In genomic region chr13:47853236-47853635, GRCh38 we compare ENCODE assay signal across 33 cellular contexts.
DNase-seq lines count a peak whose midpoint lies in the region; ATAC-seq, FAIRE-seq and TF ChIP-seq lines count a peak whose summit lies in the region.
"Had no signal": no experiment of that assay in that cellular context is flagged by ENCODE, and none has a peak within 500 bp of the region (broad histone marks: within the 10 kb centered on the region; RNA-seq: fewer than 3 reads in every experiment).

No MANE protein-coding gene starts in this region.

- ATAC-seq in GM19463 (IDR thresholded peaks at IDR 0.05; ENCODE audit: unreplicated experiment) (no peak), GM21360 (IDR thresholded peaks at IDR 0.05; ENCODE audit: unreplicated experiment) (no peak), upper lobe of left lung (ENCODE audit: low FRiP score in 2 of 2) (no peak)
- ATAC-seq: activated CD4-positive, alpha-beta T cell treated with anti-CD3 and anti-CD28 coated beads for 36 hours; activated T-helper 17 cell treated with anti-CD3 and anti-CD28 coated beads, Interleukin-2, amount 50 U/mL, for 72 hours; heart left ventricle; lower lobe of right lung; naive thymus-derived CD8-positive, alpha-beta T cell; right lobe of liver had no signal

- no peak overlapping the region for H3K4me3 ChIP-seq in AG09309 (ENCODE audit: control insufficient read depth, low read depth, low read length)
- no peak overlapping the region for H3K4me3 ChIP-seq in astrocyte of the cerebellum (ENCODE audit: low read depth, low read length)
- no peak overlapping the region for H3K4me3 ChIP-seq in small intestine (ENCODE audit: low read depth in 1 of 2, low read length in 2 of 2)
- no peak overlapping the region for H3K4me3 ChIP-seq in upper lobe of left lung
- H3K4me3 ChIP-seq: BLaER1, HAP-1, heart left ventricle, lower lobe of right lung, prostate gland, right lobe of liver, tibial nerve had no signal

- H3K27me3 ChIP-seq in small intestine (ENCODE audit: control insufficient read depth in 2 of 2, insufficient read depth in 2 of 2, low read length in 2 of 2) = peaks cover 0 to 3% of the 10 kb centered on the region in 2 donors
- no peaks in the 10 kb centered on the region for H3K27me3 ChIP-seq in upper lobe of left lung
- H3K27me3 ChIP-seq: BLaER1, heart left ventricle, right lobe of liver, tibial nerve had no signal

- TF ChIP-seq POLR2A in H54 (IDR thresholded peaks at IDR 0.05; ENCODE audit: low read depth, low read length) (no peak), upper lobe of left lung (IDR thresholded peaks at IDR 0.05) (no peak)

- in situ Hi-C loops in astrocyte of the cerebellum (cut with HindIII; ENCODE audit: low sequenced_read_pairs) = no loop called here

- 74 to 85% (median 81%) methylated on average over 1 of the region's 1 CpG for WGBS in small intestine, 3 donors
- WGBS in upper lobe of left lung, 2 donors = 86 to 93% methylated on average over 1 of the region's 1 CpG

- no peak for TF ChIP-seq CTCF in AG09309 (IDR thresholded peaks at IDR 0.05; ENCODE audit: control insufficient read depth, insufficient read depth, low read depth, low read length, missing control alignments)
- no peak for TF ChIP-seq CTCF in astrocyte of the cerebellum (IDR thresholded peaks at IDR 0.05; ENCODE audit: low read depth, low read length, missing control alignments)
- TF ChIP-seq CTCF in upper lobe of left lung (IDR thresholded peaks at IDR 0.05) = no peak

- H3K4me1 ChIP-seq in small intestine (ENCODE audit: control insufficient read depth in 2 of 2, insufficient read depth in 1 of 2, low read depth in 1 of 2, low read length in 1 of 2) = no peaks in the 10 kb centered on the region
- no peaks in the 10 kb centered on the region for H3K4me1 ChIP-seq in upper lobe of left lung
- H3K4me1 ChIP-seq: BLaER1, Caco-2, heart left ventricle, lower lobe of right lung, prostate gland, right lobe of liver, tibial nerve had no signal

- no peaks in the 10 kb centered on the region for H3K9me3 ChIP-seq in small intestine (ENCODE audit: control insufficient read depth, low read depth)
- H3K9me3 ChIP-seq in upper lobe of left lung = no peaks in the 10 kb centered on the region
- H3K9me3 ChIP-seq: Caco-2, HAP-1, heart left ventricle, lower lobe of right lung, prostate gland, right lobe of liver had no signal

- no peaks in the 10 kb centered on the region for H3K36me3 ChIP-seq in small intestine (ENCODE audit: control insufficient read depth in 2 of 2, insufficient read depth in 2 of 2, low read length in 2 of 2)
- H3K36me3 ChIP-seq in upper lobe of left lung = no peaks in the 10 kb centered on the region
- H3K36me3 ChIP-seq: BLaER1, HAP-1, heart left ventricle, lower lobe of right lung, prostate gland, right lobe of liver, tibial nerve had no signal

- TF ChIP-seq EP300 in upper lobe of left lung (IDR thresholded peaks at IDR 0.05) = no peak

- DNase-seq in AG09309 (ENCODE audit: low read depth) (peak; percentile 71), H54 (ENCODE audit: insufficient read length, low spot score) (no peak), astrocyte of the cerebellum (ENCODE audit: low read depth) (peak; percentile 54), iris pigment epithelial cell (ENCODE audit: low read depth) (peak; percentile 68), small intestine (no peak), upper lobe of left lung (no peak)
- DNase-seq: activated CD4-positive, alpha-beta T cell treated with anti-CD3 and anti-CD28 coated beads for 36 hours; activated naive CD4-positive, alpha-beta T cell treated with anti-CD3 and anti-CD28 coated beads, Interleukin-2, amount 50 U/mL, for 16 hours; amygdala; Caco-2; caudate nucleus; cortex of kidney; DMS79; effector memory CD4-positive, alpha-beta T cell; heart left ventricle; lower lobe of right lung; naive thymus-derived CD8-positive, alpha-beta T cell; NCI-H1092; NCI-H1694 treated with DMSO at 0.1 percent for 48 hours; NCI-H446 treated with DMSO at 0.1 percent for 48 hours; occipital lobe; right lobe of liver; stimulated activated CD4-positive, alpha-beta T cell treated with anti-CD3 and anti-CD28 coated beads, Interleukin-4, amount 100 ng/mL, for 4 hours; T-helper 9 cell had no signal

- peak; percentile 23 for FAIRE-seq in H54 (lab: Jason Lieb, UNC)
- no peak for FAIRE-seq in small intestine (lab: Jason Lieb, UNC)

- H3K27ac ChIP-seq in small intestine (ENCODE audit: low read depth in 1 of 2, low read length in 1 of 2) (no peak overlapping the region), upper lobe of left lung (no peak overlapping the region)
- H3K27ac ChIP-seq: BLaER1, epithelial cell of prostate, heart left ventricle, lower lobe of right lung, prostate gland, right lobe of liver, tibial nerve, VCaP had no signal

Comparison
In these comparisons a context has a peak if more than half of its experiments do, and no peak if none do; other contexts are left out.
1. DNase-seq: peak in AG09309 (single experiment), astrocyte of the cerebellum (single experiment) and iris pigment epithelial cell (single experiment); none in H54 (single experiment), small intestine (single experiment) and upper lobe of left lung (0 of 2).